In genomic region chr6:44649365-44650025, GRCh38 we compare ENCODE assay signal across 1 cellular context.
TF ChIP-seq lines count a peak whose summit lies in the region.

No MANE protein-coding gene starts in this region.

TF ChIP-seq in GM12878, 131 proteins besides CTCF, POLR2A, EP300 and RAD21 (continued from another document):
- TF ChIP-seq HSF1 (IDR thresholded peaks at IDR 0.05; ENCODE audit: low read depth, low read length) (no peak), TCF7 (IDR thresholded peaks at IDR 0.05; ENCODE audit: borderline replicate concordance) (no peak)
